In genomic region chr7:74061840-74062539, GRCh38 we compare ENCODE assay signal across 8 cellular contexts. TPM values are rescaled to one million over a fixed set of nuclear protein-coding genes. Genes with fewer than 3 reads are reported as not detected.
DNase-seq lines count a peak whose midpoint lies in the region; ATAC-seq, FAIRE-seq and TF ChIP-seq lines count a peak whose summit lies in the region.

No MANE protein-coding gene starts in this region.

- peak in 5 of 56 donors; percentile 13 to 16 (median 15) for TF ChIP-seq CTCF in dorsolateral prefrontal cortex (IDR thresholded peaks at IDR 0.05 in 54 of 56, conservative IDR thresholded peaks at IDR 0.05 in 2 of 56; ENCODE audit: low read depth in 1 of 56, partially characterized antibody in 56 of 56)

- peaks cover 10% of the 10 kb centered on the region for H3K27me3 Mint-ChIP-seq in activated CD4-positive, alpha-beta memory T cell treated with anti-CD3 and anti-CD28 coated beads, Interleukin-2, amount 10 ng/mL, durations not matched to agents 7 days and 5 days
- H3K27me3 Mint-ChIP-seq in memory B cell: peaks cover 8% of the 10 kb centered on the region

- CTCF ChIA-PET in activated CD4-positive, alpha-beta memory T cell treated with anti-CD3 and anti-CD28 coated beads, Interleukin-2, amount 10 ng/mL, durations not matched to agents 7 days and 5 days (lab: Charles Lee): interaction anchor here (0.6 kb wide), 1 partner anchor 89 kb away, joined by 5 read pairs; no protein-coding TSS in a partner anchor

- ATAC-seq in memory B cell (ENCODE audit: low read depth): peak; percentile 98
- no peak for ATAC-seq in HG03565 (IDR thresholded peaks at IDR 0.05; ENCODE audit: unreplicated experiment)
- no peak for ATAC-seq in GM18873 (IDR thresholded peaks at IDR 0.05; ENCODE audit: low FRiP score, unreplicated experiment)

- peak; percentile 69 for FAIRE-seq in GM18507 (lab: Jason Lieb, UNC)

- peak overlapping the region in 58 of 59 donors; percentile 8 to 93 (median 81) for H3K27ac ChIP-seq in dorsolateral prefrontal cortex

- H3K4me3 Mint-ChIP-seq in activated CD4-positive, alpha-beta memory T cell treated with anti-CD3 and anti-CD28 coated beads, Interleukin-2, amount 10 ng/mL, durations not matched to agents 7 days and 5 days: peak overlapping the region; percentile 53
- H3K4me3 Mint-ChIP-seq in memory B cell: peak overlapping the region; percentile 12

- DNase-seq in GM18507 (ENCODE audit: extremely low spot score, insufficient read length, low read depth) (peak; percentile 71), NCI-H2107 (lab: John Stamatoyannopoulos, UW) (peak; percentile 29), dorsolateral prefrontal cortex (peak; percentile 44 to 85 (median 78)), memory B cell (ENCODE audit: low spot score in 2 of 2) (peak; percentile 54 to 55)
- DNase-seq in activated CD4-positive, alpha-beta memory T cell treated with anti-CD3 and anti-CD28 coated beads, Interleukin-2, amount 10 ng/mL, durations not matched to agents 7 days and 5 days: peak; percentile 86
- DNase-seq in stimulated activated CD8-positive, alpha-beta memory T cell treated with anti-CD3 and anti-CD28 coated beads, Interleukin-15, amount 100 ng/mL, for 4 hours (ENCODE audit: low read depth in 2 of 2): peak; percentile 37 to 48

- H3K36me3 Mint-ChIP-seq in activated CD4-positive, alpha-beta memory T cell treated with anti-CD3 and anti-CD28 coated beads, Interleukin-2, amount 10 ng/mL, durations not matched to agents 7 days and 5 days (ENCODE audit: low read depth): no peaks in the 10 kb centered on the region
- no peaks in the 10 kb centered on the region for H3K36me3 Mint-ChIP-seq in memory B cell

- POLR2A ChIA-PET in activated CD4-positive, alpha-beta memory T cell treated with anti-CD3 and anti-CD28 coated beads, Interleukin-2, amount 10 ng/mL, durations not matched to agents 7 days and 5 days (lab: Charles Lee): no interaction called here

- peaks cover 11% of the 10 kb centered on the region for H3K4me1 Mint-ChIP-seq in activated CD4-positive, alpha-beta memory T cell treated with anti-CD3 and anti-CD28 coated beads, Interleukin-2, amount 10 ng/mL, durations not matched to agents 7 days and 5 days
- peaks cover 5% of the 10 kb centered on the region for H3K4me1 Mint-ChIP-seq in memory B cell

- H3K9me3 Mint-ChIP-seq in activated CD4-positive, alpha-beta memory T cell treated with anti-CD3 and anti-CD28 coated beads, Interleukin-2, amount 10 ng/mL, durations not matched to agents 7 days and 5 days: no peaks in the 10 kb centered on the region
- H3K9me3 Mint-ChIP-seq in memory B cell: no peaks in the 10 kb centered on the region

- H3K4me3 ChIP-seq in dorsolateral prefrontal cortex: peak overlapping the region in 54 of 59 donors; percentile 2 to 58 (median 36)

- H3K27ac Mint-ChIP-seq in activated CD4-positive, alpha-beta memory T cell treated with anti-CD3 and anti-CD28 coated beads, Interleukin-2, amount 10 ng/mL, durations not matched to agents 7 days and 5 days: peak overlapping the region; percentile 79
- peak overlapping the region; percentile 99 for H3K27ac Mint-ChIP-seq in memory B cell

- no peaks in the 10 kb centered on the region for H3K27me3 ChIP-seq in dorsolateral prefrontal cortex

- intact Hi-C loops in dorsolateral prefrontal cortex (cut with DNase I): loop anchor here in 1 of 2 donors (5.0 to 10.0 kb wide), 2 partner anchors 35 to 223 kb away; partner anchors contain the start of genes CLIP2 and ELN

RNA-seq across cellular contexts. Expression of gene LIMK1, which starts 21.6 kb away (rescaled TPM):
- 10 to 100 TPM; 22.5 to 26.1 TPM for total RNA-seq in activated CD4-positive, alpha-beta memory T cell treated with anti-CD3 and anti-CD28 coated beads, Interleukin-2, amount 10 ng/mL, durations not matched to agents 7 days and 5 days
- 100 to 1,000 TPM in 79 of 120 experiments, 10 to 100 TPM in 41; 39.1 to 162 (median 111) TPM for total RNA-seq in dorsolateral prefrontal cortex

RNA-seq across cellular contexts. Expression of gene ELN, which starts 34.0 kb away (rescaled TPM):
- not detected for total RNA-seq in activated CD4-positive, alpha-beta memory T cell treated with anti-CD3 and anti-CD28 coated beads, Interleukin-2, amount 10 ng/mL, durations not matched to agents 7 days and 5 days
- total RNA-seq in dorsolateral prefrontal cortex: 10 to 100 TPM in 117 of 120 experiments, 1 to 10 TPM in 3; 8.1 to 58.9 (median 19.5) TPM

Comparison
In these comparisons a context has a peak if more than half of its experiments do, and no peak if none do; other contexts are left out.
1. DNase-seq: peak in every context shown above with its lines; median percentile 86 in activated CD4-positive, alpha-beta memory T cell treated with anti-CD3 and anti-CD28 coated beads, Interleukin-2, amount 10 ng/mL, durations not matched to agents 7 days and 5 days; 78 in dorsolateral prefrontal cortex; 71 in GM18507; 54 in memory B cell; 42 in stimulated activated CD8-positive, alpha-beta memory T cell treated with anti-CD3 and anti-CD28 coated beads, Interleukin-15, amount 100 ng/mL, for 4 hours; 29 in NCI-H2107.
2. RNA of gene ELN, which starts 34.0 kb away (total RNA-seq): 8.1 to 58.9 TPM in dorsolateral prefrontal cortex; not detected in activated CD4-positive, alpha-beta memory T cell treated with anti-CD3 and anti-CD28 coated beads, Interleukin-2, amount 10 ng/mL, durations not matched to agents 7 days and 5 days; every median in the first group is over 4 times any median in the second.